In genomic region chr1:204207136-204207616, GRCh38 we compare ENCODE assay signal across 9 cellular contexts. TPM values are rescaled to one million over a fixed set of nuclear protein-coding genes. Genes with fewer than 3 reads are reported as not detected.
DNase-seq lines count a peak whose midpoint lies in the region; ATAC-seq, FAIRE-seq and TF ChIP-seq lines count a peak whose summit lies in the region.
"Had no signal": no experiment of that assay in that cellular context is flagged by ENCODE, and none has a peak within 500 bp of the region (broad histone marks: within the 10 kb centered on the region; RNA-seq: fewer than 3 reads in every experiment).

No MANE protein-coding gene starts in this region.

- H3K27ac Mint-ChIP-seq in natural killer cell, result no peak overlapping the region
- H3K27ac Mint-ChIP-seq in stimulated activated naive B cell treated with anti-CD40 and anti-IgM and Interleukin-4, amounts not matched to agents 10 μg/mL and 1 μg/mL and 100 μg/mL, for 72 hours, result no peak overlapping the region
- H3K27ac Mint-ChIP-seq: IgD-negative memory B cell had no signal

- no peak for TF ChIP-seq POLR2A in endothelial cell of umbilical vein (IDR thresholded peaks at IDR 0.05; ENCODE audit: low read depth, low read length)

- H3K4me3 ChIP-seq in HFF-Myc (replicated peaks; ENCODE audit: low read depth, low read length), result no peak overlapping the region
- H3K4me3 ChIP-seq in endothelial cell of umbilical vein (replicated peaks in 1 of 3; ENCODE audit: insufficient read depth in 1 of 3, low read depth in 1 of 3, low read length in 3 of 3), result no peak overlapping the region

- no peaks in the 10 kb centered on the region for H3K4me1 Mint-ChIP-seq in natural killer cell
- peaks cover 0 to 4% of the 10 kb centered on the region in 2 donors for H3K4me1 Mint-ChIP-seq in stimulated activated naive B cell treated with anti-CD40 and anti-IgM and Interleukin-4, amounts not matched to agents 10 μg/mL and 1 μg/mL and 100 μg/mL, for 72 hours

- FAIRE-seq in endothelial cell of umbilical vein (lab: Jason Lieb, UNC), result peak; percentile 55

- CTCF ChIA-PET in endothelial cell of umbilical vein (lab: Charles Lee), result interaction anchor here (0.5 to 11.0 kb wide), 45 partner anchors 9 to 355 kb away, joined by 3 to 770 read pairs (median 4); partner anchors contain the start of genes ETNK2, KISS1, PLEKHA6 and REN

- intact Hi-C loops in endothelial cell of umbilical vein (cut with micrococcal nuclease), result loop anchor here (1.0 kb wide), 4 partner anchors 16 to 346 kb away; partner anchors contain the start of gene SNRPE
- intact Hi-C loops in natural killer cell (cut with micrococcal nuclease), result loop anchor here (1.0 kb wide), 2 partner anchors 45 to 346 kb away; partner anchors contain the start of gene SNRPE

- POLR2A ChIA-PET in endothelial cell of umbilical vein (lab: Charles Lee), result interaction anchor here (1.2 kb wide), 1 partner anchor 44 kb away, joined by 3 read pairs; no protein-coding TSS in a partner anchor

- H3K79me2 ChIP-seq in endothelial cell of umbilical vein (ENCODE audit: control insufficient read depth, insufficient read depth, low read length), result no peaks in the 10 kb centered on the region

- no peaks in the 10 kb centered on the region for H3K27me3 ChIP-seq in endothelial cell of umbilical vein (ENCODE audit: control insufficient read depth in 2 of 2, insufficient read depth in 2 of 2, low read length in 2 of 2)

- no peak overlapping the region for H3K4me3 Mint-ChIP-seq in natural killer cell
- no peak overlapping the region for H3K4me3 Mint-ChIP-seq in stimulated activated naive B cell treated with anti-CD40 and anti-IgM and Interleukin-4, amounts not matched to agents 10 μg/mL and 1 μg/mL and 100 μg/mL, for 72 hours
- H3K4me3 Mint-ChIP-seq: IgD-negative memory B cell had no signal

- no peaks in the 10 kb centered on the region for H4K20me1 ChIP-seq in endothelial cell of umbilical vein (replicated peaks; ENCODE audit: control insufficient read depth, extremely low read depth, insufficient read depth, low read length)

- BruUV-seq in endothelial cell of umbilical vein (replicated peaks; lab: Mats Ljungman, UMichigan), result no TSS peak

- H3K27me3 Mint-ChIP-seq in natural killer cell (ENCODE audit: low read depth in 2 of 2), result peaks cover 30 to 48% of the 10 kb centered on the region in 2 donors
- H3K27me3 Mint-ChIP-seq in stimulated activated naive B cell treated with anti-CD40 and anti-IgM and Interleukin-4, amounts not matched to agents 10 μg/mL and 1 μg/mL and 100 μg/mL, for 72 hours, result peaks cover 46% of the 10 kb centered on the region in 2 donors

- TF ChIP-seq CTCF in HFF-Myc (IDR thresholded peaks at IDR 0.05; ENCODE audit: low read depth, low read length, missing control alignments) (peak; percentile 96), endothelial cell of umbilical vein (IDR thresholded peaks at IDR 0.05; ENCODE audit: extremely low read depth in 1 of 2, insufficient read depth in 1 of 2, low read depth in 1 of 2, low read length in 2 of 2) (peak; percentile 89 to 97), natural killer cell (IDR thresholded peaks at IDR 0.05) (peak; percentile 94)

- H3K36me3 ChIP-seq in endothelial cell of umbilical vein (ENCODE audit: control insufficient read depth in 2 of 2, extremely low read depth in 1 of 2, insufficient read depth in 2 of 2, low read length in 2 of 2), result no peaks in the 10 kb centered on the region

- DNase-seq in COLO829 (ENCODE audit: low spot score) (peak; percentile 71), HFF-Myc (ENCODE audit: extremely low read depth, low read depth) (no peak), NOMO-1 (lab: John Stamatoyannopoulos, UW; ENCODE audit: unreplicated experiment in 2 of 2) (peak; percentile 28 to 34), endothelial cell of umbilical vein (ENCODE audit: low read depth, low spot score) (peak; percentile 41), natural killer cell (peak; percentile 71)
- DNase-seq in activated CD8-positive, alpha-beta memory T cell treated with anti-CD3 and anti-CD28 coated beads, Interleukin-2, amount 50 U/mL, for 24 hours (ENCODE audit: extremely low read depth), result peak; percentile 57
- peak; percentile 61 for DNase-seq in stimulated activated naive B cell treated with anti-CD40 and anti-IgM and Interleukin-4, amounts not matched to agents 10 μg/mL and 1 μg/mL and 100 μg/mL, for 72 hours

- H3K9me3 Mint-ChIP-seq in natural killer cell, result no peaks in the 10 kb centered on the region
- H3K9me3 Mint-ChIP-seq in stimulated activated naive B cell treated with anti-CD40 and anti-IgM and Interleukin-4, amounts not matched to agents 10 μg/mL and 1 μg/mL and 100 μg/mL, for 72 hours, result no peaks in the 10 kb centered on the region
- H3K9me3 Mint-ChIP-seq: IgD-negative memory B cell had no signal

- H3K9me3 ChIP-seq in endothelial cell of umbilical vein (replicated peaks; ENCODE audit: control insufficient read depth, insufficient read depth, low read length), result no peaks in the 10 kb centered on the region

- H3K27ac ChIP-seq in endothelial cell of umbilical vein (ENCODE audit: insufficient read depth, low read depth, low read length), result no peak overlapping the region

- ATAC-seq in natural killer cell (peak; percentile 84 to 98 (median 95)), GM19023 (IDR thresholded peaks at IDR 0.05; ENCODE audit: unreplicated experiment) (no peak)
- ATAC-seq in stimulated activated naive B cell treated with anti-CD40 and anti-IgM and Interleukin-4, amounts not matched to agents 10 μg/mL and 1 μg/mL and 100 μg/mL, for 72 hours (replicated peaks), result peak; percentile 98 to 99

- no peak overlapping the region for H2AFZ ChIP-seq in endothelial cell of umbilical vein (ENCODE audit: low read depth, low read length)

- no peak overlapping the region for H3K4me2 ChIP-seq in endothelial cell of umbilical vein (ENCODE audit: insufficient read depth, low read length)

- H3K9ac ChIP-seq in endothelial cell of umbilical vein (replicated peaks; ENCODE audit: extremely low read depth, insufficient read depth, low read length), result no peak overlapping the region

- no peaks in the 10 kb centered on the region for H3K4me1 ChIP-seq in endothelial cell of umbilical vein (ENCODE audit: control insufficient read depth, extremely low read depth, insufficient read depth, low read length)

- dilution Hi-C loops in endothelial cell of umbilical vein (cut with MboI; ENCODE audit: extremely low pct_ligation_motif_present, low sequenced_read_pairs), result no loop called here

- H3K36me3 Mint-ChIP-seq in natural killer cell, result no peaks in the 10 kb centered on the region
- no peaks in the 10 kb centered on the region for H3K36me3 Mint-ChIP-seq in stimulated activated naive B cell treated with anti-CD40 and anti-IgM and Interleukin-4, amounts not matched to agents 10 μg/mL and 1 μg/mL and 100 μg/mL, for 72 hours

- no peaks in the 10 kb centered on the region for H3K9me1 ChIP-seq in endothelial cell of umbilical vein (replicated peaks; ENCODE audit: control insufficient read depth, extremely low read depth, insufficient read depth, low read length)

TF ChIP-seq in endothelial cell of umbilical vein, 7 proteins besides CTCF, POLR2A, EP300 and RAD21 (continues in another document):
- TF ChIP-seq POLR2AphosphoS5 (IDR thresholded peaks at IDR 0.05; ENCODE audit: insufficient read depth, low read depth, low read length) (no peak), MYC (IDR thresholded peaks at IDR 0.05; ENCODE audit: low read depth, low read length) (no peak), GATA2 (IDR thresholded peaks at IDR 0.05; ENCODE audit: insufficient read depth, insufficient read length, low read depth, low read length) (no peak)

RNA-seq across cellular contexts. Expression of gene GOLT1A, which starts 6.6 kb away (rescaled TPM):
- not detected in 2 replicates for total RNA-seq in endothelial cell of umbilical vein
- polyA plus RNA-seq in endothelial cell of umbilical vein, result not detected in 2 replicates
- polyA plus RNA-seq in endothelial cell of umbilical vein (2011; cell fraction: cytosol; rRNA removed), result not detected in 2 replicates
- not detected in 2 replicates for polyA plus RNA-seq in endothelial cell of umbilical vein (2011; cell fraction: nucleus; rRNA removed)
- polyA plus RNA-seq in endothelial cell of umbilical vein (2012), result not detected in 2 replicates
- polyA minus RNA-seq in endothelial cell of umbilical vein, result not detected in 2 replicates
- not detected for polyA minus RNA-seq in endothelial cell of umbilical vein (2011; cell fraction: cytosol; rRNA and poly(A)+ RNA removed)
- not detected in 2 replicates for polyA minus RNA-seq in endothelial cell of umbilical vein (2011; cell fraction: nucleus; rRNA and poly(A)+ RNA removed)
- not detected for total RNA-seq in natural killer cell
- polyA plus RNA-seq: IgD-negative memory B cell had no signal

RNA-seq across cellular contexts. Expression of gene KISS1, which starts 10.9 kb away (rescaled TPM):
- total RNA-seq in endothelial cell of umbilical vein, result 1.00 and 3.9 TPM in 2 replicates
- polyA plus RNA-seq in endothelial cell of umbilical vein, result 0.22 and 0.60 TPM in 2 replicates
- 0.32 TPM in 1 of 2 replicates, not detected in the other for polyA plus RNA-seq in endothelial cell of umbilical vein (2011; cell fraction: cytosol; rRNA removed)
- not detected in 2 replicates for polyA plus RNA-seq in endothelial cell of umbilical vein (2011; cell fraction: nucleus; rRNA removed)
- polyA plus RNA-seq in endothelial cell of umbilical vein (2012), result 0.47 and 0.87 TPM in 2 replicates
- polyA minus RNA-seq in endothelial cell of umbilical vein, result not detected in 2 replicates
- not detected for polyA minus RNA-seq in endothelial cell of umbilical vein (2011; cell fraction: cytosol; rRNA and poly(A)+ RNA removed)
- not detected in 2 replicates for polyA minus RNA-seq in endothelial cell of umbilical vein (2011; cell fraction: nucleus; rRNA and poly(A)+ RNA removed)
- not detected for total RNA-seq in natural killer cell
- polyA plus RNA-seq: IgD-negative memory B cell had no signal

RNA-seq across cellular contexts. Expression of gene REN, which starts 41.0 kb away (rescaled TPM):
- not detected in 2 replicates for total RNA-seq in endothelial cell of umbilical vein
- 0.11 TPM in 1 of 2 replicates, not detected in the other for polyA plus RNA-seq in endothelial cell of umbilical vein
- not detected in 2 replicates for polyA plus RNA-seq in endothelial cell of umbilical vein (2011; cell fraction: cytosol; rRNA removed)
- 0.13 TPM in 1 of 2 replicates, not detected in the other for polyA plus RNA-seq in endothelial cell of umbilical vein (2011; cell fraction: nucleus; rRNA removed)
- polyA plus RNA-seq in endothelial cell of umbilical vein (2012), result not detected in 2 replicates
- 0.25 TPM in 1 of 2 replicates, not detected in the other for polyA minus RNA-seq in endothelial cell of umbilical vein
- polyA minus RNA-seq in endothelial cell of umbilical vein (2011; cell fraction: cytosol; rRNA and poly(A)+ RNA removed), result not detected
- not detected in 2 replicates for polyA minus RNA-seq in endothelial cell of umbilical vein (2011; cell fraction: nucleus; rRNA and poly(A)+ RNA removed)
- not detected for total RNA-seq in natural killer cell
- polyA plus RNA-seq: IgD-negative memory B cell had no signal

RNA-seq across cellular contexts. Expression of gene ETNK2, which starts 55.3 kb away (rescaled TPM):
- total RNA-seq in endothelial cell of umbilical vein (13.5 and 15.5 TPM in 2 replicates), natural killer cell (1 to 10 TPM; 5.1 to 5.8 (median 5.5) TPM)
- polyA plus RNA-seq in endothelial cell of umbilical vein, result 27.5 and 32.9 TPM in 2 replicates
- 21.2 and 23.3 TPM in 2 replicates for polyA plus RNA-seq in endothelial cell of umbilical vein (2011; cell fraction: cytosol; rRNA removed)
- polyA plus RNA-seq in endothelial cell of umbilical vein (2011; cell fraction: nucleus; rRNA removed), result 12.9 and 13.5 TPM in 2 replicates
- polyA plus RNA-seq in endothelial cell of umbilical vein (2012), result 17.5 and 18.0 TPM in 2 replicates
- polyA minus RNA-seq in endothelial cell of umbilical vein, result 37.9 and 50.1 TPM in 2 replicates
- polyA minus RNA-seq in endothelial cell of umbilical vein (2011; cell fraction: cytosol; rRNA and poly(A)+ RNA removed), result not detected
- polyA minus RNA-seq in endothelial cell of umbilical vein (2011; cell fraction: nucleus; rRNA and poly(A)+ RNA removed), result 9.8 and 10.2 TPM in 2 replicates
